In the genomic region with DNA sequence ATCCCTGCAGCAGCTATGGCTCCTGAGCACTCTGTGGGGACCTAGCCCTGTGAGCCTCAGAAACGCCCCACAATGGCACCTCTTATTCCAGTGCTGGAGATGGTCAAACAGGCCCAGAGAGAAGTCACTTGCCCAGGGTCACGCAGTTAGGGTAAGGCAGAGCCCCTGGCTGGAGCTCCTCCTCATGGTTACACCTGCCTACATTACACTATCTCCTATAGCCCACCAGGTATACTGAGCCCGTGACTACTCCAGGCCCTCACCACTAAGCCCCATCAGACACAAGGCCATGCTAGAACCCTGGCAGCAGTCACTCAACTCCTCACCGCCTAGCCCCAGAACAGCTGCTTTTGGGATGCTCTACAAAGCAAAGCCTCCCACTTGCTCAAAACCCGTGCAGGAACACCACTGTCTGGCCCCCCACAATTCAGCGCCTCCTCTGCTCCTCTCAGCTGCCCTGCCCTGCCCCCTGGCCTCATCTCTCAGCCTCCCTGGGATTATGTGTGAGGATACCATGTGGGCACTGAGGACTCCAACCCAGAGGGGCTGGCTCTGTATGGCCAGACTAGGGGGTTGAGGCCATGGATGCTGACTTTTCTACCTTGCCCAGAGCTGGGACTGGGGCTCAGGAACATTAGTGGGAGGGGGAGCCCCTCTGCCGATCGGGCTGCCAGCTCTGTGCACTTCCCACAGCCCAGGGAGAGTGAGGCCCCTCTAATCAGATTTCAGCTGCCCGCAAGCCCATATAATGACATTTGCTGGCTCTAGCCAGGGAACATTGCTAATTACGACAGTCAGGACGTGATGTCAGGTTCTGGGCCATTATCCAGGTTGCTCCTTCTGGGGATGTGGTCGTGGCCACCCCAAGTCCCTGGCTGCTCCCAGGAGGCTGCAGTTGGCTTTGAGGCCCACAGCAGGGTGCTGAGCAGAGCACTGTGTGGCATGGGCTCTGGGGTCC, we compare ENCODE assay signal across 10 cellular contexts. TPM values are rescaled to one million over a fixed set of nuclear protein-coding genes. Genes with fewer than 3 reads are reported as not detected.
DNase-seq lines count a peak whose midpoint lies in the region; ATAC-seq and TF ChIP-seq lines count a peak whose summit lies in the region.
"Had no signal": no experiment of that assay in that cellular context is flagged by ENCODE, and none has a peak within 500 bp of the region (broad histone marks: within the 10 kb centered on the region; RNA-seq: fewer than 3 reads in every experiment).

No MANE protein-coding gene starts in this region.

- ATAC-seq in HG02938 (IDR thresholded peaks at IDR 0.05; ENCODE audit: unreplicated experiment): no peak
- ATAC-seq: body of pancreas had no signal

- no peaks in the 10 kb centered on the region for H3K9me3 ChIP-seq in NT2/D1 (ENCODE audit: insufficient read depth, low read length)
- H3K9me3 ChIP-seq in smooth muscle cell (replicated peaks; ENCODE audit: low read depth): no peaks in the 10 kb centered on the region
- no peaks in the 10 kb centered on the region for H3K9me3 ChIP-seq in HAP-1
- H3K9me3 ChIP-seq: body of pancreas had no signal

- H3F3A ChIP-seq in smooth muscle cell (ENCODE audit: low read depth): no peaks in the 10 kb centered on the region

- TF ChIP-seq CTCF in choroid plexus epithelial cell (conservative IDR thresholded peaks at IDR 0.05; ENCODE audit: low read depth, low read length) (no peak), smooth muscle cell (IDR thresholded peaks at IDR 0.05; ENCODE audit: borderline replicate concordance, insufficient read depth, poor library complexity, severe bottlenecking) (no peak)

- H3K4me2 ChIP-seq in smooth muscle cell: peak overlapping the region; percentile 92

- H3K9ac ChIP-seq in NT2/D1 (ENCODE audit: insufficient read length, low read depth): peak overlapping the region; percentile 36
- peak overlapping the region; percentile 11 for H3K9ac ChIP-seq in smooth muscle cell (ENCODE audit: low read depth)

- no peak overlapping the region for H3K4me3 ChIP-seq in NT2/D1 (ENCODE audit: insufficient read length, low read depth)
- no peak overlapping the region for H3K4me3 ChIP-seq in choroid plexus epithelial cell (ENCODE audit: low read depth, low read length)
- H3K4me3 ChIP-seq in smooth muscle cell: no peak overlapping the region
- no peak overlapping the region for H3K4me3 ChIP-seq in HAP-1
- H3K4me3 ChIP-seq: body of pancreas had no signal

- peaks cover 64% of the 10 kb centered on the region for H4K20me1 ChIP-seq in smooth muscle cell (ENCODE audit: low read depth)

- H3K27me3 ChIP-seq in NT2/D1 (ENCODE audit: insufficient read depth, insufficient read length) (no peaks in the 10 kb centered on the region), smooth muscle cell (ENCODE audit: low read depth) (no peaks in the 10 kb centered on the region), HAP-1 (ENCODE audit: low read depth) (no peaks in the 10 kb centered on the region)
- H3K27me3 ChIP-seq: body of pancreas had no signal

- in situ Hi-C loops in HAP-1 (cut with MboI; ENCODE audit: low sequenced_read_pairs): loop anchor here (10.0 kb wide), 1 partner anchor 155 kb away; the partner anchor contains the start of genes GNL3 and PBRM1

- H2AFZ ChIP-seq in smooth muscle cell (ENCODE audit: low read depth): no peak overlapping the region

- H3K36me3 ChIP-seq in NT2/D1 (ENCODE audit: insufficient read depth, insufficient read length, low read length): peaks cover 79% of the 10 kb centered on the region
- H3K36me3 ChIP-seq in smooth muscle cell (ENCODE audit: low read depth): no peaks in the 10 kb centered on the region
- H3K36me3 ChIP-seq in HAP-1 (replicated peaks): peaks cover 57% of the 10 kb centered on the region

- no peak for DNase-seq in NT2/D1 (ENCODE audit: low read depth, low spot score)
- peak; percentile 46 for DNase-seq in choroid plexus epithelial cell (ENCODE audit: low read depth)
- peak; percentile 67 for DNase-seq in iris pigment epithelial cell (ENCODE audit: low read depth)
- no peak for DNase-seq in smooth muscle cell (lab: John Stamatoyannopoulos, UW; ENCODE audit: unreplicated experiment)
- DNase-seq in NOMO-1 treated with dmso at 0.1 percent for 144 hours (lab: John Stamatoyannopoulos, UW; ENCODE audit: unreplicated experiment): no peak
- DNase-seq in amniotic stem cell (lab: John Stamatoyannopoulos, UW): no peak
- DNase-seq in HAP-1 (ENCODE audit: low spot score in 2 of 2): no peak
- DNase-seq: activated CD4-positive, alpha-beta T cell treated with anti-CD3 and anti-CD28 coated beads, Interleukin-2, amount 50 U/mL, for 1 hour had no signal

- WGBS in smooth muscle cell (ENCODE audit: low lambda C conversion rate): 84% methylated on average over 12 of the region's 12 CpGs

- H3K27ac ChIP-seq in smooth muscle cell (ENCODE audit: low read depth): no peak overlapping the region

- H3K79me2 ChIP-seq in smooth muscle cell (ENCODE audit: low read depth): peaks cover 31% of the 10 kb centered on the region

- H3K4me1 ChIP-seq in NT2/D1 (ENCODE audit: insufficient read depth, insufficient read length) (peaks cover 24% of the 10 kb centered on the region), smooth muscle cell (ENCODE audit: low read depth) (peaks cover 26% of the 10 kb centered on the region), HAP-1 (peaks cover 11% of the 10 kb centered on the region)

RNA-seq across cellular contexts. Expression of gene NT5DC2, which starts 4.0 kb away (rescaled TPM):
- total RNA-seq in smooth muscle cell: 156 and 207 TPM in 2 replicates
- 229 and 248 TPM in 2 replicates for polyA plus RNA-seq in smooth muscle cell

RNA-seq across cellular contexts. Expression of gene UQCC5, which starts 6.8 kb away (rescaled TPM):
- 0.76 and 0.90 TPM in 2 replicates for total RNA-seq in smooth muscle cell
- polyA plus RNA-seq in smooth muscle cell: 33.0 and 40.3 TPM in 2 replicates

RNA-seq across cellular contexts. Expression of gene STAB1, which starts 34.5 kb away (rescaled TPM):
- 0.22 TPM in 1 of 2 replicates, not detected in the other for total RNA-seq in smooth muscle cell
- 0.25 and 0.31 TPM in 2 replicates for polyA plus RNA-seq in smooth muscle cell

Comparison
In these comparisons a context has a peak if more than half of its experiments do, and no peak if none do; other contexts are left out.
1. DNase-seq: peak in choroid plexus epithelial cell (single experiment) and iris pigment epithelial cell (single experiment); none in NT2/D1 (single experiment), smooth muscle cell (single experiment), NOMO-1 treated with dmso at 0.1 percent for 144 hours (single experiment), amniotic stem cell (single experiment) and HAP-1 (0 of 2).